ENCODE assay signal across 9 cellular contexts in the genomic region with DNA sequence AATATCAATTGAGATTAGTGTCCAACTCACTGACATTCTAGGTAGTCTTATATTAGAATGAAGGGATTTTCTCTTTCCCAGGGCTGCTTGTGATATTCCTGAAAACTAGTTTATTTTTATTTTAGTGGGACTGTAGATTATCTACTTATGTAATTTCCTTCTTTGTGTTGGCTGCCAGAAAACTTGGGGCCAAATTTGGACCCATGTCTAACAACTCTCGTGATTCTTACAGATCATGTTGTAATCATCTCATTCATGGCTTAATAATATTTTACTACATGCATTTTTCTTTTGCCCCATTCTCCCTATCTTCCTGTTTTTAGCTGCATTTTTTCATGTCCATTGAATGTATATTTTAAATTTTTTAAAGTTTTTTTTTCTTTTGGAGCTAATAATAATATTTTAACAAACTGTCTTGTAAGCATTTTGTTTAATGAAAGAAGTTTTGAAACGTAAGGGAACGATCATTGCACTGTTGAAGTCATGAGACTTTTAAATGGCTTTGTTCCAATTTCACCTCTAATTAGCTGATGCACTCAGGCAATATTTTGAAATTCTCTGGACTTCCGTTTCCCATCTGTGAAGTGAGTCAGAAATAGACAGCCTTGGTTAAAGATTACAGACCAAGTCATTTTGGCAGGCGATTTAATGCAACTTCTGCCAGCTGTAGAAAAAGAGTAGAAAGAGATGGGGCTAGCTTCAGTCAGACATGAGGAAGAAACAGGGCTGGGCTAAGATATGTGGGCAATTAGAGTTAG. TPM values are rescaled to one million over a fixed set of nuclear protein-coding genes. Genes with fewer than 3 reads are reported as not detected.
A peak's percentile ranks its signal among the peaks of the same experiment; 100 is the strongest.
DNase-seq lines count a peak whose midpoint lies in the region; ATAC-seq, FAIRE-seq and TF ChIP-seq lines count a peak whose summit lies in the region.
"Had no signal": no experiment of that assay in that cellular context is flagged by ENCODE, and none has a peak within 500 bp of the region (broad histone marks: within the 10 kb centered on the region; RNA-seq: fewer than 3 reads in every experiment).

No MANE protein-coding gene starts in this region.

- POLR2A ChIA-PET in T-cell (lab: Charles Lee), result interaction anchor here in 1 of 2 donors (0.6 kb wide), 1 partner anchor 8 kb away, joined by 3 read pairs; no protein-coding TSS in a partner anchor

- CTCF ChIA-PET in T-cell (lab: Charles Lee), result interaction anchor here in 1 of 2 donors (0.6 kb wide), 1 partner anchor 1388 kb away, joined by 3 read pairs; no protein-coding TSS in a partner anchor

- TF ChIP-seq CTCF in fibroblast of mammary gland (conservative IDR thresholded peaks at IDR 0.05; ENCODE audit: control insufficient read depth, insufficient read depth, low read depth, low read length) (no peak), D721Med (IDR thresholded peaks at IDR 0.05; ENCODE audit: insufficient read depth, missing control alignments) (no peak)

- H3K27ac Mint-ChIP-seq in T-cell, result no peak overlapping the region

- ATAC-seq in GM21515 (IDR thresholded peaks at IDR 0.05; ENCODE audit: unreplicated experiment) (peak; percentile 87), T-cell (replicated peaks in 1 of 4) (no peak)

- H3K36me3 Mint-ChIP-seq in T-cell, result no peaks in the 10 kb centered on the region

- H3K9me3 Mint-ChIP-seq in T-cell, result peaks cover 0 to 6% (median 0%) of the 10 kb centered on the region in 3 donors

- no peak overlapping the region for H3K4me3 ChIP-seq in fibroblast of mammary gland (ENCODE audit: control insufficient read depth, low read depth, low read length)

- H3K4me3 Mint-ChIP-seq in T-cell, result no peak overlapping the region

- FAIRE-seq in frontal cortex (lab: Jason Lieb, UNC) (no peak), D721Med (lab: Jason Lieb, UNC) (no peak)

- peaks cover 16 to 18% of the 10 kb centered on the region in 2 donors for H3K27me3 Mint-ChIP-seq in T-cell

- H3K4me1 Mint-ChIP-seq in T-cell, result no peaks in the 10 kb centered on the region

- DNase-seq in AG08396 (ENCODE audit: low spot score) (peak; percentile 36), LHCN-M2 (ENCODE audit: low read depth) (peak; percentile 74), fibroblast of mammary gland (ENCODE audit: low read depth) (peak; percentile 96), NCI-H1048 (lab: John Stamatoyannopoulos, UW) (no peak), T-cell (no peak), frontal cortex (ENCODE audit: low spot score in 2 of 2) (no peak), D721Med (ENCODE audit: insufficient read length, low spot score) (no peak)

RNA-seq across cellular contexts. Expression of a gene that starts 14.3 kb away (rescaled TPM):
- total RNA-seq in LHCN-M2 (2014; rRNA removed) (0.80 and 1.4 TPM in 2 replicates), T-cell (under 1 TPM in 3 of 5 donors, not detected in 2; 0.16 to 0.58 (median 0.23) TPM), frontal cortex (not detected)
- polyA plus RNA-seq in LHCN-M2 (2012), result 0.41 TPM
- total RNA-seq: T-helper 1 cell treated with Interleukin-12 subunit alpha and Interleukin-12 subunit beta and Interleukin-4 antibody, amounts not matched to agents 30 ng/mL and 1 ng/mL, for 36 hours had no signal

RNA-seq across cellular contexts. Expression of a gene that starts 23.1 kb away (rescaled TPM):
- total RNA-seq in LHCN-M2 (2014; rRNA removed) (not detected in 2 replicates), T-cell (not detected), frontal cortex (not detected)
- not detected for polyA plus RNA-seq in LHCN-M2 (2012)
- total RNA-seq: T-helper 1 cell treated with Interleukin-12 subunit alpha and Interleukin-12 subunit beta and Interleukin-4 antibody, amounts not matched to agents 30 ng/mL and 1 ng/mL, for 36 hours had no signal

Comparison
In these comparisons a context has a peak if more than half of its experiments do, and no peak if none do; other contexts are left out.
1. DNase-seq: peak in AG08396 (single experiment), LHCN-M2 (single experiment) and fibroblast of mammary gland (single experiment); none in NCI-H1048 (single experiment), T-cell (0 of 34), frontal cortex (0 of 2) and D721Med (single experiment).